In genomic region chr2:55779459-55780421, GRCh38 we compare ENCODE assay signal across 13 cellular contexts.
DNase-seq lines count a peak whose midpoint lies in the region; ATAC-seq, FAIRE-seq and TF ChIP-seq lines count a peak whose summit lies in the region.
"Had no signal": no experiment of that assay in that cellular context is flagged by ENCODE, and none has a peak within 500 bp of the region (broad histone marks: within the 10 kb centered on the region; RNA-seq: fewer than 3 reads in every experiment).

No MANE protein-coding gene starts in this region.

- TF ChIP-seq POLR2A in GM12878 (IDR thresholded peaks at IDR 0.05; ENCODE audit: low read depth, low read length) = no peak

- H2AK5ac ChIP-seq in mesenchymal stem cell (ENCODE audit: low read length, severe bottlenecking) = peak overlapping the region; percentile 89

- no peak for TF ChIP-seq EP300 in GM12878 (IDR thresholded peaks at IDR 0.05; ENCODE audit: borderline replicate concordance in 1 of 2, control insufficient read depth in 1 of 2, low read depth in 2 of 2, low read length in 2 of 2)

- H2BK12ac ChIP-seq in mesenchymal stem cell (ENCODE audit: low read length in 2 of 2) = peak overlapping the region; percentile 18

- DNase-seq in Caki2 (ENCODE audit: low read depth) = peak; percentile 86
- peak; percentile 66 for DNase-seq in HT-29 (ENCODE audit: low spot score)
- DNase-seq in GM12878 (ENCODE audit: low read depth, low spot score) = no peak
- peak; percentile 61 for DNase-seq in mesenchymal stem cell
- DNase-seq in SHP77 (lab: John Stamatoyannopoulos, UW) = no peak
- DNase-seq in NCI-H1105 (lab: John Stamatoyannopoulos, UW) = no peak
- DNase-seq in activated naive CD8-positive, alpha-beta T cell treated with anti-CD3 and anti-CD28 coated beads for 36 hours = no peak
- DNase-seq: activated CD4-positive, CD25-positive, alpha-beta regulatory T cell treated with anti-CD3 and anti-CD28 coated beads, Interleukin-2, amount 50 U/mL, for 72 hours; foreskin melanocyte; Karpas-422; stimulated activated CD4-positive, alpha-beta T cell treated with anti-CD3 and anti-CD28 coated beads, Interleukin-1b, Interleukin-23, amount 100 ng/mL, for 48 hours had no signal

- no peak overlapping the region for H2BK15ac ChIP-seq in mesenchymal stem cell (ENCODE audit: low read depth, poor library complexity, severe bottlenecking)

- H3K9ac ChIP-seq in GM12878 (ENCODE audit: control insufficient read depth, insufficient read depth, low read length) = no peak overlapping the region
- no peak overlapping the region for H3K9ac ChIP-seq in mesenchymal stem cell (ENCODE audit: low read length)

- no peak overlapping the region for H3K4me3 Mint-ChIP-seq in activated naive CD8-positive, alpha-beta T cell treated with anti-CD3 and anti-CD28 coated beads for 36 hours
- H3K4me3 Mint-ChIP-seq: activated naive CD4-positive, alpha-beta T cell treated with anti-CD3 and anti-CD28 coated beads, Interleukin-2, amount 50 U/mL, for 24 hours had no signal

- ATAC-seq in GM12878 (peak; percentile 40), GM19452 (IDR thresholded peaks at IDR 0.05; ENCODE audit: unreplicated experiment) (no peak)

- no peak for FAIRE-seq in GM12878 (lab: Jason Lieb, UNC)

- H3K27me3 ChIP-seq in GM12878 (replicated peaks in 1 of 2; ENCODE audit: control insufficient read depth in 2 of 2, insufficient read depth in 2 of 2, low read length in 1 of 2) = no peaks in the 10 kb centered on the region
- no peaks in the 10 kb centered on the region for H3K27me3 ChIP-seq in mesenchymal stem cell (ENCODE audit: control insufficient read depth in 1 of 2, insufficient read depth in 1 of 2, low read length in 2 of 2)

- H2AFZ ChIP-seq in GM12878 (ENCODE audit: control insufficient read depth, low read depth, low read length) (no peak overlapping the region), mesenchymal stem cell (ENCODE audit: low read depth, low read length) (no peak overlapping the region)

- POLR2A ChIA-PET in GM12878 (lab: Charles Lee) = no interaction called here

- no peak overlapping the region for H3K27ac Mint-ChIP-seq in activated naive CD8-positive, alpha-beta T cell treated with anti-CD3 and anti-CD28 coated beads for 36 hours
- H3K27ac Mint-ChIP-seq: activated naive CD4-positive, alpha-beta T cell treated with anti-CD3 and anti-CD28 coated beads, Interleukin-2, amount 50 U/mL, for 24 hours had no signal

- no peaks in the 10 kb centered on the region for H3K4me1 Mint-ChIP-seq in activated naive CD8-positive, alpha-beta T cell treated with anti-CD3 and anti-CD28 coated beads for 36 hours
- H3K4me1 Mint-ChIP-seq: activated naive CD4-positive, alpha-beta T cell treated with anti-CD3 and anti-CD28 coated beads, Interleukin-2, amount 50 U/mL, for 24 hours had no signal

- H3K4me2 ChIP-seq in GM12878 (ENCODE audit: control insufficient read depth, insufficient read depth) (no peak overlapping the region), mesenchymal stem cell (ENCODE audit: low read length, poor library complexity, severe bottlenecking) (peak overlapping the region; percentile 21)

- no peak overlapping the region for H3K4me3 ChIP-seq in GM12878
- no peak overlapping the region for H3K4me3 ChIP-seq in mesenchymal stem cell (ENCODE audit: insufficient read depth in 1 of 2, low read depth in 1 of 2, low read length in 2 of 2)

- H3K4me1 ChIP-seq in GM12878 (ENCODE audit: control insufficient read depth, insufficient read depth, low read length) (no peaks in the 10 kb centered on the region), mesenchymal stem cell (ENCODE audit: control insufficient read depth, insufficient read depth, low read depth, low read length) (peaks cover 3% of the 10 kb centered on the region)

- TF ChIP-seq CTCF in GM12878 (IDR thresholded peaks at IDR 0.05 in 2 of 3, conservative IDR thresholded peaks at IDR 0.05 in 1 of 3; ENCODE audit: control insufficient read depth in 2 of 3, extremely low read depth in 1 of 3, insufficient read depth in 1 of 3, low read depth in 3 of 3, low read length in 3 of 3) = no peak

- no peak overlapping the region for H2BK120ac ChIP-seq in mesenchymal stem cell (ENCODE audit: low read depth, low read length)

- H3K79me1 ChIP-seq in mesenchymal stem cell (replicated peaks; ENCODE audit: low read length, poor library complexity, severe bottlenecking) = no peaks in the 10 kb centered on the region

- no TSS peak for BruUV-seq in GM12878 (replicated peaks; lab: Mats Ljungman, UMichigan)

- H3K36me3 Mint-ChIP-seq in activated naive CD8-positive, alpha-beta T cell treated with anti-CD3 and anti-CD28 coated beads for 36 hours = no peaks in the 10 kb centered on the region
- H3K36me3 Mint-ChIP-seq: activated naive CD4-positive, alpha-beta T cell treated with anti-CD3 and anti-CD28 coated beads, Interleukin-2, amount 50 U/mL, for 24 hours had no signal

- no peak for TF ChIP-seq RAD21 in GM12878 (IDR thresholded peaks at IDR 0.05; ENCODE audit: insufficient read depth, low read depth, low read length)

- H3K14ac ChIP-seq in mesenchymal stem cell (ENCODE audit: low read length in 2 of 2) = no peak overlapping the region

- peak overlapping the region in 1 of 2 experiments; percentile 57 for H3K18ac ChIP-seq in mesenchymal stem cell (ENCODE audit: low read depth in 1 of 2, low read length in 2 of 2)

- RAD21 ChIA-PET in GM12878 (lab: Charles Lee; ENCODE audit: unreplicated experiment) = no interaction called here

- H2BK5ac ChIP-seq in mesenchymal stem cell (ENCODE audit: low read depth, low read length, poor library complexity, severe bottlenecking) = no peak overlapping the region

- H4K20me1 ChIP-seq in GM12878 (ENCODE audit: control insufficient read depth, insufficient read depth) = no peaks in the 10 kb centered on the region

- peak overlapping the region in 1 of 2 experiments; percentile 63 for H3K4ac ChIP-seq in mesenchymal stem cell (ENCODE audit: low read depth in 1 of 2, low read length in 2 of 2)

- no peaks in the 10 kb centered on the region for H3K79me2 ChIP-seq in GM12878 (ENCODE audit: control insufficient read depth, insufficient read depth, low read length)

- SMC1A ChIA-PET in GM12878 (lab: Charles Lee; ENCODE audit: uncharacterized antibody, unreplicated experiment) = no interaction called here

- no peaks in the 10 kb centered on the region for H3K36me3 ChIP-seq in GM12878 (ENCODE audit: control insufficient read depth in 2 of 2, insufficient read depth in 2 of 2, low read length in 1 of 2)
- H3K36me3 ChIP-seq in mesenchymal stem cell (ENCODE audit: control insufficient read depth in 1 of 2, insufficient read depth in 2 of 2, low read depth in 1 of 2, low read length in 2 of 2) = no peaks in the 10 kb centered on the region

- CTCF ChIA-PET in GM12878 (lab: Yijun Ruan, JAX) = interaction anchor here (1.1 to 2.9 kb wide), 3 partner anchors 8 to 182 kb away, joined by 3 to 12 read pairs (median 7); no protein-coding TSS in a partner anchor

- peak overlapping the region; percentile 53 for H4K91ac ChIP-seq in mesenchymal stem cell (ENCODE audit: low read length)

- WGBS in GM12878 (ENCODE audit: insufficient coverage, insufficient replicate concordance, low lambda C conversion rate, missing lambda C conversion rate) = 30% methylated on average over 7 of the region's 7 CpGs
- WGBS in mesenchymal stem cell = 20% methylated on average over 4 of the region's 7 CpGs

- no peaks in the 10 kb centered on the region for H3K9me3 Mint-ChIP-seq in activated naive CD8-positive, alpha-beta T cell treated with anti-CD3 and anti-CD28 coated beads for 36 hours

- H3K27me3 Mint-ChIP-seq in activated naive CD8-positive, alpha-beta T cell treated with anti-CD3 and anti-CD28 coated beads for 36 hours = peaks cover 4% of the 10 kb centered on the region

- no peaks in the 10 kb centered on the region for H3K9me3 ChIP-seq in GM12878 (replicated peaks; ENCODE audit: control insufficient read depth, insufficient read depth, low read length)
- no peaks in the 10 kb centered on the region for H3K9me3 ChIP-seq in mesenchymal stem cell (ENCODE audit: control insufficient read depth, low read length)

- in situ Hi-C loops in Caki2 (cut with HindIII; ENCODE audit: low pct_unique_long_range_greater_than_20kb, low sequenced_read_pairs) = no loop called here
- in situ Hi-C loops in GM12878 (cut with MboI) = no loop called here

- no peak overlapping the region for H3K23ac ChIP-seq in mesenchymal stem cell (ENCODE audit: low read length in 2 of 2)

- H3K27ac ChIP-seq in GM12878 (ENCODE audit: control insufficient read depth, insufficient read depth) = no peak overlapping the region
- H3K27ac ChIP-seq in mesenchymal stem cell (ENCODE audit: low read length, poor library complexity, severe bottlenecking) = peak overlapping the region; percentile 88

- H4K8ac ChIP-seq in mesenchymal stem cell (ENCODE audit: low read length) = no peak overlapping the region

- intact Hi-C loops in GM12878 (cut with micrococcal nuclease; ENCODE audit: unreplicated experiment) = no loop called here

TF ChIP-seq in GM12878, 131 proteins besides CTCF, POLR2A, EP300 and RAD21 (continues in another document):
- TF ChIP-seq CHD4 (IDR thresholded peaks at IDR 0.05) (no peak), ZNF622 (IDR thresholded peaks at IDR 0.05) (no peak), SMAD5 (IDR thresholded peaks at IDR 0.05; ENCODE audit: low read depth) (no peak), RFX5 (IDR thresholded peaks at IDR 0.05; ENCODE audit: low read depth, low read length) (no peak)

Comparison
In these comparisons a context has a peak if more than half of its experiments do, and no peak if none do; other contexts are left out.
1. DNase-seq: peak in Caki2 (single experiment), HT-29 (single experiment) and mesenchymal stem cell (single experiment); none in GM12878 (single experiment), SHP77 (0 of 2), NCI-H1105 (single experiment) and activated naive CD8-positive, alpha-beta T cell treated with anti-CD3 and anti-CD28 coated beads for 36 hours (single experiment).